14 cellular contexts compared by ENCODE assay signal in the genomic region with DNA sequence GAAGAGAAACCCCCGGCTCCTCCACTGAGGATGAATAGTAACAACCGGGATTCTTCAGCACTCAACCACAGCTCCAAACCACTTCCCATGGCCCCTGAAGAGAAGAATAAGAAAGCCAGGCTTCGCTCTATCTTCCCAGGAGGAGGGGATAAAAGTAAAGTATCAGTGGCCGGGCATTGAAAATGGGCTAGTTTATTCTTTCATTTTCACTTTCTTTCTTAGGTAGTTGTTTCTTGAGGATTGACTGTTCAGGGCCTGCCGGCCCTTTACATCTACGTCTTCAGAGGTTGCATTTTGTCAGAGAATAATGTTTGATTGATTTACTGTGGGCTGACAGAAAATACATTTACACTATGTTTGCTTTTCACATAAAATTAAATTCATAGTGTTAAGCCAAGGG. TPM values are rescaled to one million over a fixed set of nuclear protein-coding genes. Genes with fewer than 3 reads are reported as not detected.
DNase-seq lines count a peak whose midpoint lies in the region; ATAC-seq lines count a peak whose summit lies in the region.
"Had no signal": no experiment of that assay in that cellular context is flagged by ENCODE, and none has a peak within 500 bp of the region (broad histone marks: within the 10 kb centered on the region; RNA-seq: fewer than 3 reads in every experiment).

No MANE protein-coding gene starts in this region.

- no peak overlapping the region for H2AK5ac ChIP-seq in mesendoderm (ENCODE audit: low read length)

- no peak overlapping the region for H3K56ac ChIP-seq in mesendoderm (ENCODE audit: low read length)

- H3K9me3 Mint-ChIP-seq in activated naive CD4-positive, alpha-beta T cell treated with anti-CD3 and anti-CD28 coated beads, Interleukin-2, amount 50 U/mL, for 72 hours, result no peaks in the 10 kb centered on the region

- no peaks in the 10 kb centered on the region for H3K4me1 ChIP-seq in mesendoderm (ENCODE audit: control insufficient read depth, low read depth, low read length)
- H3K4me1 ChIP-seq: pancreas had no signal

- no peak overlapping the region for H2BK5ac ChIP-seq in mesendoderm (ENCODE audit: low read length)

- no peak overlapping the region for H3K27ac ChIP-seq in mesendoderm (ENCODE audit: low read depth, low read length)
- H3K27ac ChIP-seq: cardiac muscle cell, pancreas, thoracic aorta had no signal

- H3K27me3 ChIP-seq in mesendoderm (ENCODE audit: insufficient read depth, low read length, poor library complexity) (no peaks in the 10 kb centered on the region), H7 (ENCODE audit: control insufficient read depth, insufficient read depth, low read length) (no peaks in the 10 kb centered on the region)
- H3K27me3 ChIP-seq: cardiac muscle cell had no signal

- no peak overlapping the region for H3K18ac ChIP-seq in mesendoderm (ENCODE audit: low read length)

- no peak overlapping the region for H4K8ac ChIP-seq in mesendoderm (ENCODE audit: low read depth, low read length)

- no peak overlapping the region for H2BK15ac ChIP-seq in mesendoderm (replicated peaks; ENCODE audit: low read depth)

- no peaks in the 10 kb centered on the region for H3K36me3 Mint-ChIP-seq in activated naive CD4-positive, alpha-beta T cell treated with anti-CD3 and anti-CD28 coated beads, Interleukin-2, amount 50 U/mL, for 72 hours

- ATAC-seq in GM18502 (IDR thresholded peaks at IDR 0.05; ENCODE audit: poor library complexity, unreplicated experiment) (peak; percentile 83), GM19467 (IDR thresholded peaks at IDR 0.05; ENCODE audit: unreplicated experiment) (peak; percentile 59), HG03378 (IDR thresholded peaks at IDR 0.05; ENCODE audit: unreplicated experiment) (peak; percentile 74)
- peak; percentile 47 to 58 for ATAC-seq in activated naive CD4-positive, alpha-beta T cell treated with anti-CD3 and anti-CD28 coated beads, Interleukin-2, amount 50 U/mL, for 72 hours
- ATAC-seq: pancreas had no signal

- H3K23ac ChIP-seq in mesendoderm (ENCODE audit: low read length), result no peak overlapping the region

- H3K27ac Mint-ChIP-seq in activated naive CD4-positive, alpha-beta T cell treated with anti-CD3 and anti-CD28 coated beads, Interleukin-2, amount 50 U/mL, for 72 hours, result peak overlapping the region; percentile 9 to 49

- no peak overlapping the region for H3K4me2 ChIP-seq in mesendoderm (ENCODE audit: low read length)

- H3K36me3 ChIP-seq in mesendoderm (ENCODE audit: control insufficient read depth, insufficient read depth, low read length) (no peaks in the 10 kb centered on the region), H7 (replicated peaks; ENCODE audit: control insufficient read depth, insufficient read depth, low read length) (no peaks in the 10 kb centered on the region)
- H3K36me3 ChIP-seq: cardiac muscle cell, thoracic aorta had no signal

- no peaks in the 10 kb centered on the region for H3K79me1 ChIP-seq in mesendoderm (ENCODE audit: low read length)

- no peak overlapping the region for H3K4me3 ChIP-seq in mesendoderm (ENCODE audit: low read length)
- H3K4me3 ChIP-seq in H7 (ENCODE audit: insufficient read depth, low read depth, low read length), result no peak overlapping the region
- H3K4me3 ChIP-seq: cardiac muscle cell, pancreas, thoracic aorta had no signal

- WGBS in mesendoderm (ENCODE audit: extremely low coverage, insufficient coverage, low lambda C conversion rate), result no CpG with 5 or more reads among the region's 6 CpGs

- no peak overlapping the region for H3K9ac ChIP-seq in mesendoderm (ENCODE audit: low read length)

- no peaks in the 10 kb centered on the region for H3K79me2 ChIP-seq in mesendoderm (ENCODE audit: control insufficient read depth, insufficient read depth, low read length)

- no peak overlapping the region for H2BK120ac ChIP-seq in mesendoderm (ENCODE audit: low read depth, low read length)

- no peak for DNase-seq in activated naive CD4-positive, alpha-beta T cell treated with anti-CD3 and anti-CD28 coated beads, Interleukin-2, amount 50 U/mL, for 72 hours (ENCODE audit: low spot score in 2 of 2)
- no peak for DNase-seq in mesendoderm
- DNase-seq in NCI-H1436 treated with DMSO at 0.1 percent for 48 hours (lab: John Stamatoyannopoulos, UW), result no peak
- DNase-seq in stimulated activated CD4-positive, alpha-beta T cell treated with anti-CD3 and anti-CD28 coated beads, Interleukin-4, amount 100 ng/mL, for 1 hour, result no peak
- no peak for DNase-seq in H7
- DNase-seq: activated CD8-positive, alpha-beta memory T cell treated with anti-CD3 and anti-CD28 coated beads, Interleukin-2, amount 50 U/mL, for 48 hours; MV-4-11; pancreas; stimulated activated CD4-positive, alpha-beta T cell treated with anti-CD3 and anti-CD28 coated beads, Interleukin-2, amount 100 ng/mL, for 24 hours had no signal

- no peak overlapping the region for H4K5ac ChIP-seq in mesendoderm (ENCODE audit: low read length)

- H3K4ac ChIP-seq in mesendoderm (ENCODE audit: low read depth, low read length), result no peak overlapping the region

RNA-seq across cellular contexts. Expression of a gene that starts 27.1 kb away (rescaled TPM):
- under 1 TPM; 0.27 to 0.33 TPM for total RNA-seq in activated naive CD4-positive, alpha-beta T cell treated with anti-CD3 and anti-CD28 coated beads, Interleukin-2, amount 50 U/mL, for 72 hours
- 0.59 TPM for polyA plus RNA-seq in mesendoderm (2013, experiment 1 of 2)
- polyA plus RNA-seq in mesendoderm (2013, experiment 2 of 2), result 0.57 TPM
- 1.8 and 2.0 TPM in 2 replicates for total RNA-seq in H7 (2014; rRNA removed; shearing (Covaris generic))
